In genomic region chr1:38625939-38626338, GRCh38 we compare ENCODE assay signal across 2 cellular contexts.
TF ChIP-seq lines count a peak whose summit lies in the region.

No MANE protein-coding gene starts in this region.

TF ChIP-seq in GM23338, 12 proteins besides CTCF, POLR2A, EP300 and RAD21:
- TF ChIP-seq POLR2AphosphoS5 (IDR thresholded peaks at IDR 0.05; ENCODE audit: low read depth), result no peak
- no peak for TF ChIP-seq NANOG (IDR thresholded peaks at IDR 0.05; ENCODE audit: borderline replicate concordance)
- no peak for TF ChIP-seq REST (IDR thresholded peaks at IDR 0.05; ENCODE audit: unreplicated experiment)

TF ChIP-seq in H1, 55 proteins besides CTCF, POLR2A, EP300 and RAD21:
- no peak for TF ChIP-seq EZH2 (IDR thresholded peaks at IDR 0.05; ENCODE audit: low read depth, low read length, severe bottlenecking)
- no peak for TF ChIP-seq SP2 (IDR thresholded peaks at IDR 0.05; ENCODE audit: low read length)
- no peak for TF ChIP-seq KDM5A (IDR thresholded peaks at IDR 0.05; ENCODE audit: low read length)
- TF ChIP-seq USF2 (IDR thresholded peaks at IDR 0.05; ENCODE audit: low read length), result no peak
- TF ChIP-seq HDAC6 (IDR thresholded peaks at IDR 0.05; ENCODE audit: low read depth, low read length), result no peak
- TF ChIP-seq POLR2AphosphoS5 (IDR thresholded peaks at IDR 0.05; ENCODE audit: low read depth, low read length), result no peak
- no peak for TF ChIP-seq BRCA1 (IDR thresholded peaks at IDR 0.05; ENCODE audit: low read depth, low read length)
- no peak for TF ChIP-seq KDM4A (IDR thresholded peaks at IDR 0.05; ENCODE audit: low read depth, low read length, severe bottlenecking)
- TF ChIP-seq PHF8 (conservative IDR thresholded peaks at IDR 0.05; ENCODE audit: low read depth, low read length), result no peak
- TF ChIP-seq RBBP5 (IDR thresholded peaks at IDR 0.05; ENCODE audit: borderline replicate concordance, low read depth, low read length), result no peak
- TF ChIP-seq CBX5 (IDR thresholded peaks at IDR 0.05; ENCODE audit: low read depth, low read length), result no peak
- no peak for TF ChIP-seq NANOG (IDR thresholded peaks at IDR 0.05; ENCODE audit: insufficient read depth, low read depth, low read length, poor library complexity, severe bottlenecking)
- TF ChIP-seq TCF12 (IDR thresholded peaks at IDR 0.05; ENCODE audit: low read depth, low read length), result no peak
- no peak for TF ChIP-seq SP4 (IDR thresholded peaks at IDR 0.05; ENCODE audit: low read length)
